9 cellular contexts compared by ENCODE assay signal in genomic region chr17:78922876-78923498, GRCh38. TPM values are rescaled to one million over a fixed set of nuclear protein-coding genes. Genes with fewer than 3 reads are reported as not detected.
DNase-seq lines count a peak whose midpoint lies in the region; ATAC-seq and TF ChIP-seq lines count a peak whose summit lies in the region.
"Had no signal": no experiment of that assay in that cellular context is flagged by ENCODE, and none has a peak within 500 bp of the region (broad histone marks: within the 10 kb centered on the region; RNA-seq: fewer than 3 reads in every experiment).

No MANE protein-coding gene starts in this region.

- peaks cover 51% of the 10 kb centered on the region for H3K79me2 ChIP-seq in GM23338 (replicated peaks; ENCODE audit: insufficient read depth)

- H3K27me3 ChIP-seq in GM23338 (ENCODE audit: insufficient read depth) (no peaks in the 10 kb centered on the region), sigmoid colon (no peaks in the 10 kb centered on the region)

- ATAC-seq in GM23338 = no peak
- ATAC-seq in activated naive CD4-positive, alpha-beta T cell treated with anti-CD3 and anti-CD28 coated beads, Interleukin-2, amount 50 U/mL, for 72 hours = no peak

- 67 to 83% methylated on average over 9 to 10 of the region's 11 CpGs for WGBS in sigmoid colon, 2 donors

- H3K9me2 ChIP-seq in GM23338 (ENCODE audit: insufficient read depth) = no peaks in the 10 kb centered on the region

- TF ChIP-seq CTCF in GM23338 (conservative IDR thresholded peaks at IDR 0.05; ENCODE audit: low read depth in 2 of 2) (no peak), foreskin fibroblast (IDR thresholded peaks at IDR 0.05; ENCODE audit: low read depth, low read length) (no peak), sigmoid colon (IDR thresholded peaks at IDR 0.05) (no peak)

- intact Hi-C loops in sigmoid colon (cut with DNase I) = loop anchor here (2.0 to 5.0 kb wide), 2 partner anchors 40 to 56 kb away; no protein-coding TSS in a partner anchor

- peak overlapping the region; percentile 73 for H3K4me3 Mint-ChIP-seq in GM23338

- H3K9me3 ChIP-seq in SK-N-MC (ENCODE audit: low read depth, low read length) (no peaks in the 10 kb centered on the region), sigmoid colon (no peaks in the 10 kb centered on the region)

- H3K27me3 Mint-ChIP-seq in GM23338 (ENCODE audit: insufficient read depth, low read depth, poor library complexity) = peaks cover 10% of the 10 kb centered on the region

- H3F3A ChIP-seq in GM23338 (replicated peaks; ENCODE audit: low read depth) = 0 out of 2 replicates have a peak, but pooled peaks cover 3% of the 10 kb centered on the region

- H3K4me3 ChIP-seq in GM23338 (peak overlapping the region; percentile 75; the same call in 1 of the 2 replicates), SK-N-MC (peak overlapping the region; percentile 87), foreskin fibroblast (ENCODE audit: low read depth in 1 of 2, low read length in 2 of 2) (peak overlapping the region; percentile 91 to 93), sigmoid colon (peak overlapping the region; percentile 60 to 93 (median 80))

- peaks cover 23% of the 10 kb centered on the region for H4K20me1 ChIP-seq in GM23338 (replicated peaks; ENCODE audit: insufficient read depth)

- no peak overlapping the region for H3K9ac ChIP-seq in SK-N-MC (ENCODE audit: insufficient read length)

- H2AFZ ChIP-seq in GM23338 = no peak overlapping the region

- H3K4me2 ChIP-seq in GM23338 = peak overlapping the region; percentile 97

- peaks cover 28% of the 10 kb centered on the region for H3K4me1 Mint-ChIP-seq in GM23338

- no peak for TF ChIP-seq POLR2A in sigmoid colon (IDR thresholded peaks at IDR 0.05)

- DNase-seq in GM23338 (ENCODE audit: low spot score) = no peak
- no peak for DNase-seq in SK-N-MC (ENCODE audit: low read depth, low spot score)
- no peak for DNase-seq in foreskin fibroblast
- no peak for DNase-seq in sigmoid colon
- no peak for DNase-seq in putamen (ENCODE audit: low spot score)
- DNase-seq in cerebellar nuclear complex (lab: John Stamatoyannopoulos, UW) = no peak
- DNase-seq in NCI-H128 (lab: John Stamatoyannopoulos, UW; ENCODE audit: unreplicated experiment) = no peak
- no peak for DNase-seq in activated naive CD4-positive, alpha-beta T cell treated with anti-CD3 and anti-CD28 coated beads, Interleukin-2, amount 50 U/mL, for 72 hours (ENCODE audit: low spot score in 2 of 2)

- no peaks in the 10 kb centered on the region; the same call in 2 of the 3 replicates for H3K36me3 Mint-ChIP-seq in GM23338 (ENCODE audit: low read depth)
- H3K36me3 Mint-ChIP-seq in activated naive CD4-positive, alpha-beta T cell treated with anti-CD3 and anti-CD28 coated beads, Interleukin-2, amount 50 U/mL, for 72 hours = no peaks in the 10 kb centered on the region

- H3K4me1 ChIP-seq in GM23338 (ENCODE audit: insufficient read depth) (peaks cover 13% of the 10 kb centered on the region), sigmoid colon (peaks cover 0 to 71% (median 66%) of the 10 kb centered on the region in 4 donors)

- TF ChIP-seq EP300 in sigmoid colon (IDR thresholded peaks at IDR 0.05) = no peak

- H3K27ac Mint-ChIP-seq in GM23338 = no peak overlapping the region; the same call in 1 of the 2 replicates
- peak overlapping the region in 1 of 2 donors; percentile 36 for H3K27ac Mint-ChIP-seq in activated naive CD4-positive, alpha-beta T cell treated with anti-CD3 and anti-CD28 coated beads, Interleukin-2, amount 50 U/mL, for 72 hours

- no peaks in the 10 kb centered on the region for H3K9me3 Mint-ChIP-seq in GM23338
- H3K9me3 Mint-ChIP-seq in activated naive CD4-positive, alpha-beta T cell treated with anti-CD3 and anti-CD28 coated beads, Interleukin-2, amount 50 U/mL, for 72 hours = no peaks in the 10 kb centered on the region

- H3K36me3 ChIP-seq in GM23338 (ENCODE audit: insufficient read depth) = 0 out of 2 replicates have a peak, but pooled peaks cover 3% of the 10 kb centered on the region
- no peaks in the 10 kb centered on the region for H3K36me3 ChIP-seq in SK-N-MC (ENCODE audit: insufficient read depth, low read length)
- no peaks in the 10 kb centered on the region for H3K36me3 ChIP-seq in sigmoid colon

- no peak overlapping the region for H3K27ac ChIP-seq in GM23338 (ENCODE audit: low read depth)
- H3K27ac ChIP-seq in SK-N-MC = no peak overlapping the region
- H3K27ac ChIP-seq in sigmoid colon = peak overlapping the region; percentile 97 to 100 (median 99)

TF ChIP-seq in GM23338, 12 proteins besides CTCF, POLR2A, EP300 and RAD21:
- TF ChIP-seq, protein P1, sequence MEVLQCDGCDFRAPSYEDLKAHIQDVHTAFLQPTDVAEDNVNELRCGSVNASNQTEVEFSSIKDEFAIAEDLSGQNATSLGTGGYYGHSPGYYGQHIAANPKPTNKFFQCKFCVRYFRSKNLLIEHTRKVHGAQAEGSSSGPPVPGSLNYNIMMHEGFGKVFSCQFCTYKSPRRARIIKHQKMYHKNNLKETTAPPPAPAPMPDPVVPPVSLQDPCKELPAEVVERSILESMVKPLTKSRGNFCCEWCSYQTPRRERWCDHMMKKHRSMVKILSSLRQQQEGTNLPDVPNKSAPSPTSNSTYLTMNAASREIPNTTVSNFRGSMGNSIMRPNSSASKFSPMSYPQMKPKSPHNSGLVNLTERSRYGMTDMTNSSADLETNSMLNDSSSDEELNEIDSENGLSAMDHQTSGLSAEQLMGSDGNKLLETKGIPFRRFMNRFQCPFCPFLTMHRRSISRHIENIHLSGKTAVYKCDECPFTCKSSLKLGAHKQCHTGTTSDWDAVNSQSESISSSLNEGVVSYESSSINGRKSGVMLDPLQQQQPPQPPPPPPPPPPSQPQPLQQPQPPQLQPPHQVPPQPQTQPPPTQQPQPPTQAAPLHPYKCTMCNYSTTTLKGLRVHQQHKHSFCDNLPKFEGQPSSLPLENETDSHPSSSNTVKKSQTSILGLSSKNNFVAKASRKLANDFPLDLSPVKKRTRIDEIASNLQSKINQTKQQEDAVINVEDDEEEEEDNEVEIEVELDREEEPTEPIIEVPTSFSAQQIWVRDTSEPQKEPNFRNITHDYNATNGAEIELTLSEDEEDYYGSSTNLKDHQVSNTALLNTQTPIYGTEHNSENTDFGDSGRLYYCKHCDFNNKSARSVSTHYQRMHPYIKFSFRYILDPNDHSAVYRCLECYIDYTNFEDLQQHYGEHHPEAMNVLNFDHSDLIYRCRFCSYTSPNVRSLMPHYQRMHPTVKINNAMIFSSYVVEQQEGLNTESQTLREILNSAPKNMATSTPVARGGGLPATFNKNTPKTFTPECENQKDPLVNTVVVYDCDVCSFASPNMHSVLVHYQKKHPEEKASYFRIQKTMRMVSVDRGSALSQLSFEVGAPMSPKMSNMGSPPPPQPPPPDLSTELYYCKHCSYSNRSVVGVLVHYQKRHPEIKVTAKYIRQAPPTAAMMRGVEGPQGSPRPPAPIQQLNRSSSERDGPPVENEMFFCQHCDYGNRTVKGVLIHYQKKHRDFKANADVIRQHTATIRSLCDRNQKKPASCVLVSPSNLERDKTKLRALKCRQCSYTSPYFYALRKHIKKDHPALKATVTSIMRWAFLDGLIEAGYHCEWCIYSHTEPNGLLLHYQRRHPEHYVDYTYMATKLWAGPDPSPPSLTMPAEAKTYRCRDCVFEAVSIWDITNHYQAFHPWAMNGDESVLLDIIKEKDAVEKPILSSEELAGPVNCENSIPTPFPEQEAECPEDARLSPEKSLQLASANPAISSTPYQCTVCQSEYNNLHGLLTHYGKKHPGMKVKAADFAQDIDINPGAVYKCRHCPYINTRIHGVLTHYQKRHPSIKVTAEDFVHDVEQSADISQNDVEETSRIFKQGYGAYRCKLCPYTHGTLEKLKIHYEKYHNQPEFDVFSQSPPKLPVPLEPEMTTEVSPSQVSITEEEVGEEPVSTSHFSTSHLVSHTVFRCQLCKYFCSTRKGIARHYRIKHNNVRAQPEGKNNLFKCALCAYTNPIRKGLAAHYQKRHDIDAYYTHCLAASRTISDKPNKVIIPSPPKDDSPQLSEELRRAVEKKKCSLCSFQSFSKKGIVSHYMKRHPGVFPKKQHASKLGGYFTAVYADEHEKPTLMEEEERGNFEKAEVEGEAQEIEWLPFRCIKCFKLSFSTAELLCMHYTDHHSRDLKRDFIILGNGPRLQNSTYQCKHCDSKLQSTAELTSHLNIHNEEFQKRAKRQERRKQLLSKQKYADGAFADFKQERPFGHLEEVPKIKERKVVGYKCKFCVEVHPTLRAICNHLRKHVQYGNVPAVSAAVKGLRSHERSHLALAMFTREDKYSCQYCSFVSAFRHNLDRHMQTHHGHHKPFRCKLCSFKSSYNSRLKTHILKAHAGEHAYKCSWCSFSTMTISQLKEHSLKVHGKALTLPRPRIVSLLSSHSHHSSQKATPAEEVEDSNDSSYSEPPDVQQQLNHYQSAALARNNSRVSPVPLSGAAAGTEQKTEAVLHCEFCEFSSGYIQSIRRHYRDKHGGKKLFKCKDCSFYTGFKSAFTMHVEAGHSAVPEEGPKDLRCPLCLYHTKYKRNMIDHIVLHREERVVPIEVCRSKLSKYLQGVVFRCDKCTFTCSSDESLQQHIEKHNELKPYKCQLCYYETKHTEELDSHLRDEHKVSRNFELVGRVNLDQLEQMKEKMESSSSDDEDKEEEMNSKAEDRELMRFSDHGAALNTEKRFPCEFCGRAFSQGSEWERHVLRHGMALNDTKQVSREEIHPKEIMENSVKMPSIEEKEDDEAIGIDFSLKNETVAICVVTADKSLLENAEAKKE (CRISPR knock-in tag; IDR thresholded peaks at IDR 0.05) = no peak
- TF ChIP-seq EZH2phosphoT487 (IDR thresholded peaks at IDR 0.05; ENCODE audit: unreplicated experiment) = no peak

RNA-seq across cellular contexts. Expression of gene TIMP2, which starts 2.2 kb away (rescaled TPM):
- total RNA-seq in GM23338 (2014; rRNA removed; shearing (Covaris generic)) = 22.5 and 24.4 TPM in 2 replicates
- polyA plus RNA-seq in GM23338 (2016; fragmentation: Nextera tagmentation; extraction: Ambion mirVana) = 10.6 and 12.5 TPM in 2 replicates
- 100 to 1,000 TPM; 142 to 227 (median 151) TPM for total RNA-seq in sigmoid colon
- 10 to 100 TPM; 16.4 to 58.8 (median 47.4) TPM for polyA plus RNA-seq in sigmoid colon
- 1 to 10 TPM; 1.1 TPM for total RNA-seq in activated naive CD4-positive, alpha-beta T cell treated with anti-CD3 and anti-CD28 coated beads, Interleukin-2, amount 50 U/mL, for 72 hours

RNA-seq across cellular contexts. Expression of gene CEP295NL, which starts 20.0 kb away (rescaled TPM):
- total RNA-seq in GM23338 (2014; rRNA removed; shearing (Covaris generic)) = 0.62 and 0.69 TPM in 2 replicates
- 0.31 TPM in 1 of 2 replicates, not detected in the other for polyA plus RNA-seq in GM23338 (2016; fragmentation: Nextera tagmentation; extraction: Ambion mirVana)
- total RNA-seq in sigmoid colon = 10 to 100 TPM in 1 of 4 donors, 1 to 10 TPM in 3; 1.3 to 13.8 (median 2.3) TPM
- under 1 TPM in 1 of 3 donors, not detected in 2; 0.89 TPM for polyA plus RNA-seq in sigmoid colon
- total RNA-seq in activated naive CD4-positive, alpha-beta T cell treated with anti-CD3 and anti-CD28 coated beads, Interleukin-2, amount 50 U/mL, for 72 hours = under 1 TPM in 1 of 2 donors, not detected in 1; 0.61 TPM
- total RNA-seq: T-helper 2 cell treated with Interferon-gamma antibody and Interleukin-4, amounts not matched to agents 100 ng/mL and 5 ng/mL, for 36 hours had no signal

RNA-seq across cellular contexts. Expression of gene LGALS3BP, which starts 56.7 kb away (rescaled TPM):
- total RNA-seq in GM23338 (2014; rRNA removed; shearing (Covaris generic)) = 36.5 and 45.7 TPM in 2 replicates
- polyA plus RNA-seq in GM23338 (2016; fragmentation: Nextera tagmentation; extraction: Ambion mirVana) (15.1 and 15.5 TPM in 2 replicates), sigmoid colon (100 to 1,000 TPM in 2 of 3 donors, 10 to 100 TPM in 1; 92.5 to 415 (median 138) TPM)
- 100 to 1,000 TPM; 134 to 277 (median 186) TPM for total RNA-seq in sigmoid colon
- total RNA-seq in activated naive CD4-positive, alpha-beta T cell treated with anti-CD3 and anti-CD28 coated beads, Interleukin-2, amount 50 U/mL, for 72 hours = 10 to 100 TPM; 71.3 to 95.6 TPM

Comparison
In these comparisons a context has a peak if more than half of its experiments do, and no peak if none do; other contexts are left out.
1. H3K27ac ChIP-seq: peak in sigmoid colon (4 of 4); none in GM23338 (single experiment) and SK-N-MC (single experiment).
2. RNA of gene TIMP2, which starts 2.2 kb away (total RNA-seq): 142 to 227 TPM in sigmoid colon and 22.5 to 24.4 TPM in GM23338; 1.1 TPM in activated naive CD4-positive, alpha-beta T cell treated with anti-CD3 and anti-CD28 coated beads, Interleukin-2, amount 50 U/mL, for 72 hours; every median in the first group is over 10 times any median in the second.
3. Peak in every context shown above with its lines, with median percentiles within 50 percentile points of each other: H3K4me3 ChIP-seq.